In genomic region chr7:98251251-98251843, GRCh38 we compare ENCODE assay signal across 9 cellular contexts. TPM values are rescaled to one million over a fixed set of nuclear protein-coding genes. Genes with fewer than 3 reads are reported as not detected.
DNase-seq lines count a peak whose midpoint lies in the region; ATAC-seq, FAIRE-seq and TF ChIP-seq lines count a peak whose summit lies in the region.
"Had no signal": no experiment of that assay in that cellular context is flagged by ENCODE, and none has a peak within 500 bp of the region (broad histone marks: within the 10 kb centered on the region; RNA-seq: fewer than 3 reads in every experiment).

No MANE protein-coding gene starts in this region.

- peak overlapping the region; percentile 86 to 90 (median 88) for H3K27ac ChIP-seq in pancreas

- TF ChIP-seq CTCF in foreskin fibroblast (IDR thresholded peaks at IDR 0.05; ENCODE audit: low read depth, low read length) = no peak
- TF ChIP-seq CTCF in pancreas (IDR thresholded peaks at IDR 0.05) = no peak

- H3K4me1 Mint-ChIP-seq in activated T-cell treated with anti-CD3 and anti-CD28 coated beads, Interleukin-2, amount 50 U/mL, for 72 hours (ENCODE audit: low read depth) = peaks cover 55% of the 10 kb centered on the region

- FAIRE-seq in pancreas (lab: Jason Lieb, UNC) = no peak
- FAIRE-seq: G401.6 had no signal

- H3K4me1 ChIP-seq in pancreas = peaks cover 0 to 20% (median 14%) of the 10 kb centered on the region in 3 donors

- H3K4me3 ChIP-seq in foreskin fibroblast (ENCODE audit: low read depth in 1 of 2, low read length in 2 of 2) (peak overlapping the region; percentile 85 to 95), pancreas (peak overlapping the region; percentile 29 to 90 (median 72))

- peak; percentile 75 for DNase-seq in NCI-H510A treated with DMSO at 0.1 percent for 48 hours (lab: John Stamatoyannopoulos, UW)
- no peak for DNase-seq in NCI-H510A (lab: John Stamatoyannopoulos, UW)
- DNase-seq in NCI-H774 (lab: John Stamatoyannopoulos, UW) = peak; percentile 24
- DNase-seq in activated T-cell treated with anti-CD3 and anti-CD28 coated beads, Interleukin-2, amount 50 U/mL, for 72 hours = peak; percentile 35 to 45
- no peak for DNase-seq in foreskin fibroblast
- DNase-seq in pancreas = peak in 3 of 6 donors; percentile 84 to 90 (median 89)
- no peak for DNase-seq in NCI-H1048 (lab: John Stamatoyannopoulos, UW)

- 3 to 4% methylated on average over 15 of the region's 15 CpGs for WGBS in pancreas, 2 donors

- H3K27me3 ChIP-seq in pancreas = no peaks in the 10 kb centered on the region

- peak overlapping the region; percentile 93 to 99 for H3K4me3 Mint-ChIP-seq in activated T-cell treated with anti-CD3 and anti-CD28 coated beads, Interleukin-2, amount 50 U/mL, for 72 hours

- ATAC-seq in HG02885 (IDR thresholded peaks at IDR 0.05; ENCODE audit: poor library complexity, unreplicated experiment) (peak; percentile 23), pancreas (peak; percentile 44 to 75 (median 60))
- ATAC-seq in activated T-cell treated with anti-CD3 and anti-CD28 coated beads, Interleukin-2, amount 50 U/mL, for 72 hours (replicated peaks in 1 of 2) = peak; percentile 28 to 35

- no peaks in the 10 kb centered on the region for H3K9me3 Mint-ChIP-seq in activated T-cell treated with anti-CD3 and anti-CD28 coated beads, Interleukin-2, amount 50 U/mL, for 72 hours

- no peaks in the 10 kb centered on the region for H3K36me3 ChIP-seq in pancreas

- H3K27me3 Mint-ChIP-seq in activated T-cell treated with anti-CD3 and anti-CD28 coated beads, Interleukin-2, amount 50 U/mL, for 72 hours (ENCODE audit: low read depth) = no peaks in the 10 kb centered on the region

- intact Hi-C loops in pancreas (cut with DNase I) = no loop called here

- H3K36me3 Mint-ChIP-seq in activated T-cell treated with anti-CD3 and anti-CD28 coated beads, Interleukin-2, amount 50 U/mL, for 72 hours (ENCODE audit: insufficient read depth in 2 of 2) = peaks cover 4 to 6% of the 10 kb centered on the region in 2 donors

- H3K9me3 ChIP-seq in pancreas = no peaks in the 10 kb centered on the region

- H3K27ac Mint-ChIP-seq in activated T-cell treated with anti-CD3 and anti-CD28 coated beads, Interleukin-2, amount 50 U/mL, for 72 hours = peak overlapping the region; percentile 82

RNA-seq across cellular contexts. Expression of gene TECPR1, which starts 0.7 kb away (rescaled TPM):
- 10 to 100 TPM; 40.7 to 53.0 TPM for total RNA-seq in activated T-cell treated with anti-CD3 and anti-CD28 coated beads, Interleukin-2, amount 50 U/mL, for 72 hours
- total RNA-seq in pancreas = 10 to 100 TPM; 12.5 to 26.3 (median 20.0) TPM
- 10 to 100 TPM; 16.2 to 36.3 TPM for polyA plus RNA-seq in pancreas

RNA-seq across cellular contexts. Expression of gene BRI3, which starts 30.1 kb away (rescaled TPM):
- total RNA-seq in activated T-cell treated with anti-CD3 and anti-CD28 coated beads, Interleukin-2, amount 50 U/mL, for 72 hours = 10 to 100 TPM; 84.2 to 90.0 TPM
- total RNA-seq in pancreas = 100 to 1,000 TPM in 5 of 6 donors, 10 to 100 TPM in 1; 88.0 to 122 (median 118) TPM
- 100 to 1,000 TPM; 106 to 107 TPM for polyA plus RNA-seq in pancreas

RNA-seq across cellular contexts. Expression of gene BHLHA15, which starts 40.1 kb away (rescaled TPM):
- total RNA-seq in activated T-cell treated with anti-CD3 and anti-CD28 coated beads, Interleukin-2, amount 50 U/mL, for 72 hours = 1 to 10 TPM in 1 of 2 donors, under 1 TPM in 1; 0.65 to 3.3 TPM
- 100 to 1,000 TPM in 4 of 6 donors, 10 to 100 TPM in 2; 70.9 to 405 (median 172) TPM for total RNA-seq in pancreas
- 10 to 100 TPM; 32.5 to 98.0 TPM for polyA plus RNA-seq in pancreas

Comparison
In these comparisons a context has a peak if more than half of its experiments do, and no peak if none do; other contexts are left out.
1. DNase-seq: peak in NCI-H510A treated with DMSO at 0.1 percent for 48 hours (single experiment), NCI-H774 (single experiment) and activated T-cell treated with anti-CD3 and anti-CD28 coated beads, Interleukin-2, amount 50 U/mL, for 72 hours (2 of 2); none in NCI-H510A (single experiment), foreskin fibroblast (0 of 2) and NCI-H1048 (single experiment).
2. RNA of gene BHLHA15, which starts 40.1 kb away (total RNA-seq): 70.9 to 405 TPM in pancreas; 0.65 to 3.3 TPM in activated T-cell treated with anti-CD3 and anti-CD28 coated beads, Interleukin-2, amount 50 U/mL, for 72 hours; every median in the first group is over 10 times any median in the second.
3. Peak in every context shown above with its lines, with median percentiles within 50 percentile points of each other: ATAC-seq.